8 cellular contexts compared by ENCODE assay signal in the genomic region with DNA sequence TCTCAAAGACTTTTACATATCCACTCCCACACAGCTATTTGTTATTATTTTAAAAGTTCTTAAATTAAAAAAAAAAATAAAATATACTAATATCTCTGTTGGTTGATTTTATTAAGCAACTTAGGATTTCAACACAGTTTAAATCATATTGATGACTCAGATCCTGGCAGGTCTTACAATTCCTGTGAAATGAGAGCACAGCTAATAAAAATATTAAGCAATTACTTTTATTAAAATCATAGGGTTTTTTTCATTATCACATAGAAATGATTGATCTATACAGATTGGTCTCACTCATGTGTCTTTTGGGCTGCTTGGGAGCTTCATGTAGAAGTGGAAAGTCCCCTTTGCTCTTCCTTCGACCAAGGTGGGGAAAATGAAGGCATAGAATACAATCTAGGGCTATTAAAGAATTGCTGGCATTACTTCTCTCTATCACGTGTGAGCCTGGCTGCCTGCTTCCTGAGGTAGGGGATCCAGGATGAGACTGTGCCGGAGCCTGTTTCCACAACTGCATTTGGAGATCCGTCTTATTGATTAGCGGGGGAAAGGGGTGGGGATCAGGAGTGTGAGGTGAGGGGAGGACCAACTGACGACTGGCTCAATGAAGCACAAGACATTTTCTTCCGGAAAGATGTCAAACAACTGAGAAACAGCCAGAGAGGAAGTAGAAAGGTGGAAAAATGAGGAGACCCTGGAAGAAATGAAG.
DNase-seq lines count a peak whose midpoint lies in the region; ATAC-seq and TF ChIP-seq lines count a peak whose summit lies in the region.

No MANE protein-coding gene starts in this region.

- 2% methylated on average over 7 of the region's 7 CpGs for WGBS in GM23248 (ENCODE audit: low coverage in 1 of 2, low lambda C conversion rate in 2 of 2, missing lambda C conversion rate in 2 of 2), 2 experiments
- WGBS in adipose tissue, 3 donors = 14 to 42% (median 39%) methylated on average over 7 of the region's 7 CpGs

- peak overlapping the region; percentile 91 for H3K4me2 ChIP-seq in GM23248 (ENCODE audit: unreplicated experiment)

- peaks cover 34% of the 10 kb centered on the region for H3K4me1 ChIP-seq in GM23248 (ENCODE audit: insufficient read depth)
- H3K4me1 ChIP-seq in gastrocnemius medialis = peaks cover 13 to 18% of the 10 kb centered on the region in 2 donors

- peak overlapping the region; percentile 60 for H2AFZ ChIP-seq in GM23248

- peak; percentile 89 for DNase-seq in GM23248
- no peak for DNase-seq in left ventricle myocardium superior
- DNase-seq in gastrocnemius medialis = peak in 1 of 2 donors; percentile 16
- no peak for DNase-seq in DMS153 treated with DMSO at 0.1 percent for 48 hours (lab: John Stamatoyannopoulos, UW; ENCODE audit: unreplicated experiment)
- no peak for DNase-seq in SW480 (ENCODE audit: low spot score)
- DNase-seq in NCI-H146 treated with DMSO at 0.1 percent for 48 hours (lab: John Stamatoyannopoulos, UW; ENCODE audit: unreplicated experiment) = no peak

- no peaks in the 10 kb centered on the region; the same call in 1 of the 2 replicates for H3K9me2 ChIP-seq in GM23248 (ENCODE audit: insufficient read depth)

- peak overlapping the region; percentile 76 for H3K9ac ChIP-seq in GM23248

- ATAC-seq in left ventricle myocardium superior (peak; percentile 53), gastrocnemius medialis (peak; percentile 64 to 70), HG03039 (IDR thresholded peaks at IDR 0.05; ENCODE audit: unreplicated experiment) (no peak)

- in situ Hi-C loops in GM23248 (cut with MboI) = loop anchor here (25.0 kb wide), 1 partner anchor 501 kb away; no protein-coding TSS in a partner anchor
- in situ Hi-C loops in gastrocnemius medialis (cut with MboI; ENCODE audit: low sequenced_read_pairs in 4 of 4) = loop anchor here in 2 of 4 donors (10.0 to 25.0 kb wide), 5 partner anchors 53 to 501 kb away; no protein-coding TSS in a partner anchor

- H3K4me3 ChIP-seq in GM23248 (peak overlapping the region; percentile 80), gastrocnemius medialis (peak overlapping the region; percentile 47 to 55 (median 50))

- intact Hi-C loops in left ventricle myocardium superior (cut with micrococcal nuclease) = no loop called here
- intact Hi-C loops in gastrocnemius medialis (cut with DNase I; ENCODE audit: low total_unique reads) = loop anchor here (2.0 to 10.0 kb wide), 3 partner anchors 51 to 273 kb away; no protein-coding TSS in a partner anchor

- H3K36me3 ChIP-seq in GM23248 (ENCODE audit: low read depth) (no peaks in the 10 kb centered on the region), gastrocnemius medialis (no peaks in the 10 kb centered on the region)

- no peak for TF ChIP-seq CTCF in gastrocnemius medialis (IDR thresholded peaks at IDR 0.05 in 4 of 5, conservative IDR thresholded peaks at IDR 0.05 in 1 of 5)

- TF ChIP-seq POLR2A in gastrocnemius medialis (IDR thresholded peaks at IDR 0.05) = no peak

- H3K9me3 ChIP-seq in GM23248 (ENCODE audit: low read depth) (no peaks in the 10 kb centered on the region), gastrocnemius medialis (no peaks in the 10 kb centered on the region)

- H3K27ac ChIP-seq in GM23248 (peak overlapping the region; percentile 85), adipose tissue (ENCODE audit: low read depth, low read length) (peak overlapping the region; percentile 53), gastrocnemius medialis (peak overlapping the region; percentile 74 to 80 (median 80))

- no peaks in the 10 kb centered on the region for H3K27me3 ChIP-seq in GM23248 (replicated peaks; ENCODE audit: insufficient read depth)
- no peaks in the 10 kb centered on the region for H3K27me3 ChIP-seq in gastrocnemius medialis

- no peaks in the 10 kb centered on the region for H3K79me2 ChIP-seq in GM23248 (ENCODE audit: insufficient read depth)

- peaks cover 25% of the 10 kb centered on the region for H3F3A ChIP-seq in GM23248 (ENCODE audit: insufficient read depth)

- no peaks in the 10 kb centered on the region for H4K20me1 ChIP-seq in GM23248 (ENCODE audit: insufficient read depth)
